Comparison of ENCODE assay signal across 24 cellular contexts in genomic region chr7:158404031-158404761, GRCh38.
DNase-seq lines count a peak whose midpoint lies in the region; ATAC-seq and TF ChIP-seq lines count a peak whose summit lies in the region.
"Had no signal": no experiment of that assay in that cellular context is flagged by ENCODE, and none has a peak within 500 bp of the region (broad histone marks: within the 10 kb centered on the region; RNA-seq: fewer than 3 reads in every experiment).

No MANE protein-coding gene starts in this region.

- TF ChIP-seq POLR2A in thyroid gland (IDR thresholded peaks at IDR 0.05) = no peak

- H3K9me3 ChIP-seq in thyroid gland = no peaks in the 10 kb centered on the region
- H3K9me3 ChIP-seq: HAP-1 had no signal

- H3K27me3 Mint-ChIP-seq in WTC11 (ENCODE audit: low read depth) (no peaks in the 10 kb centered on the region), progenitor cell of endocrine pancreas (peaks cover 5% of the 10 kb centered on the region)
- no peaks in the 10 kb centered on the region for H3K27me3 Mint-ChIP-seq in activated T-cell treated with anti-CD3 and anti-CD28 coated beads, Interleukin-2, amount 50 U/mL, for 72 hours (ENCODE audit: low read depth)

- no peak for ATAC-seq in WTC11
- ATAC-seq in HG02798 (IDR thresholded peaks at IDR 0.05; ENCODE audit: poor library complexity, unreplicated experiment) = no peak
- no peak for ATAC-seq in activated T-cell treated with anti-CD3 and anti-CD28 coated beads, Interleukin-2, amount 50 U/mL, for 72 hours (replicated peaks in 1 of 2)
- ATAC-seq: HepG2, K562 had no signal

- TF ChIP-seq CTCF in WTC11 (IDR thresholded peaks at IDR 0.05) = no peak
- TF ChIP-seq CTCF in progenitor cell of endocrine pancreas (IDR thresholded peaks at IDR 0.05; ENCODE audit: unreplicated experiment) = no peak
- TF ChIP-seq CTCF in thyroid gland (IDR thresholded peaks at IDR 0.05) = no peak

- POLR2A ChIA-PET in WTC11 (lab: Charles Lee) = interaction anchor here (0.6 kb wide), 1 partner anchor 40 kb away, joined by 3 read pairs; no protein-coding TSS in a partner anchor

- no peaks in the 10 kb centered on the region for H3K4me1 ChIP-seq in thyroid gland
- H3K4me1 ChIP-seq: HAP-1 had no signal

- CTCF ChIA-PET in WTC11 (lab: Charles Lee) = interaction anchor here (0.5 to 1.9 kb wide), 9 partner anchors 8 to 1066 kb away, joined by 3 to 14 read pairs (median 3); no protein-coding TSS in a partner anchor

- intact Hi-C loops in thyroid gland (cut with DNase I) = no loop called here

- H3K27ac Mint-ChIP-seq in WTC11 = peak overlapping the region; percentile 73; the same call in 1 of the 2 replicates
- H3K27ac Mint-ChIP-seq in progenitor cell of endocrine pancreas = peak overlapping the region; percentile 55
- H3K27ac Mint-ChIP-seq in activated T-cell treated with anti-CD3 and anti-CD28 coated beads, Interleukin-2, amount 50 U/mL, for 72 hours = no peak overlapping the region
- H3K27ac Mint-ChIP-seq: CD4-positive, alpha-beta T cell had no signal

- H3K9me3 Mint-ChIP-seq in WTC11 (peaks cover 7% of the 10 kb centered on the region; the same call in 1 of the 2 replicates), progenitor cell of endocrine pancreas (ENCODE audit: low read depth) (no peaks in the 10 kb centered on the region)
- no peaks in the 10 kb centered on the region for H3K9me3 Mint-ChIP-seq in activated T-cell treated with anti-CD3 and anti-CD28 coated beads, Interleukin-2, amount 50 U/mL, for 72 hours

- H3K27ac ChIP-seq in epithelial cell of prostate (peak overlapping the region; percentile 52), thyroid gland (no peak overlapping the region)
- H3K27ac ChIP-seq: BLaER1, HL-60, PC-9 had no signal

- H3K27me3 ChIP-seq in thyroid gland = no peaks in the 10 kb centered on the region
- H3K27me3 ChIP-seq: BLaER1 had no signal

- H3K4me3 ChIP-seq in thyroid gland (replicated peaks in 1 of 3) = no peak overlapping the region
- H3K4me3 ChIP-seq: BLaER1, HAP-1, K562, PC-9 had no signal

- H3K4me1 Mint-ChIP-seq in WTC11 = peaks cover 11% of the 10 kb centered on the region
- peaks cover 14% of the 10 kb centered on the region for H3K4me1 Mint-ChIP-seq in progenitor cell of endocrine pancreas (ENCODE audit: low read depth)
- no peaks in the 10 kb centered on the region for H3K4me1 Mint-ChIP-seq in activated T-cell treated with anti-CD3 and anti-CD28 coated beads, Interleukin-2, amount 50 U/mL, for 72 hours (ENCODE audit: low read depth)

- H3K36me3 ChIP-seq in thyroid gland = no peaks in the 10 kb centered on the region
- H3K36me3 ChIP-seq: BLaER1, HAP-1 had no signal

- 75 to 83% methylated on average over 17 to 23 of the region's 23 CpGs for WGBS in thyroid gland, 2 donors

- H3K4me3 Mint-ChIP-seq in WTC11 (no peak overlapping the region), progenitor cell of endocrine pancreas (ENCODE audit: low read depth) (no peak overlapping the region)
- H3K4me3 Mint-ChIP-seq in activated T-cell treated with anti-CD3 and anti-CD28 coated beads, Interleukin-2, amount 50 U/mL, for 72 hours = no peak overlapping the region
- H3K4me3 Mint-ChIP-seq: CD4-positive, alpha-beta T cell had no signal

- DNase-seq in NCI-H69 (lab: John Stamatoyannopoulos, UW) (peak; percentile 35), WTC11 (ENCODE audit: low spot score) (no peak), epithelial cell of prostate (ENCODE audit: low read depth, low spot score) (no peak), progenitor cell of endocrine pancreas (ENCODE audit: low spot score, unreplicated experiment) (no peak), thyroid gland (no peak)
- no peak for DNase-seq in activated T-cell treated with anti-CD3 and anti-CD28 coated beads, Interleukin-2, amount 50 U/mL, for 72 hours
- DNase-seq: CD4-positive, alpha-beta T cell; COR-L47; DMS79; MM.1S; NCI-H1048; NCI-H1417 treated with DMSO at 0.1 percent for 48 hours; NCI-H187; NCI-H446; NCI-H526 treated with DMSO at 0.1 percent for 48 hours; PC-9; RPMI8226; SIG-M5 had no signal

- H3K36me3 Mint-ChIP-seq in WTC11 (no peaks in the 10 kb centered on the region), progenitor cell of endocrine pancreas (ENCODE audit: insufficient read depth) (no peaks in the 10 kb centered on the region)
- no peaks in the 10 kb centered on the region for H3K36me3 Mint-ChIP-seq in activated T-cell treated with anti-CD3 and anti-CD28 coated beads, Interleukin-2, amount 50 U/mL, for 72 hours (ENCODE audit: insufficient read depth in 2 of 2)

TF ChIP-seq in WTC11, 78 proteins besides CTCF, POLR2A, EP300 and RAD21 (continues in another document):
- TF ChIP-seq STAT6 (CRISPR knock-in tag; conservative IDR thresholded peaks at IDR 0.05; ENCODE audit: low read depth) = no peak
- TF ChIP-seq, protein P1, sequence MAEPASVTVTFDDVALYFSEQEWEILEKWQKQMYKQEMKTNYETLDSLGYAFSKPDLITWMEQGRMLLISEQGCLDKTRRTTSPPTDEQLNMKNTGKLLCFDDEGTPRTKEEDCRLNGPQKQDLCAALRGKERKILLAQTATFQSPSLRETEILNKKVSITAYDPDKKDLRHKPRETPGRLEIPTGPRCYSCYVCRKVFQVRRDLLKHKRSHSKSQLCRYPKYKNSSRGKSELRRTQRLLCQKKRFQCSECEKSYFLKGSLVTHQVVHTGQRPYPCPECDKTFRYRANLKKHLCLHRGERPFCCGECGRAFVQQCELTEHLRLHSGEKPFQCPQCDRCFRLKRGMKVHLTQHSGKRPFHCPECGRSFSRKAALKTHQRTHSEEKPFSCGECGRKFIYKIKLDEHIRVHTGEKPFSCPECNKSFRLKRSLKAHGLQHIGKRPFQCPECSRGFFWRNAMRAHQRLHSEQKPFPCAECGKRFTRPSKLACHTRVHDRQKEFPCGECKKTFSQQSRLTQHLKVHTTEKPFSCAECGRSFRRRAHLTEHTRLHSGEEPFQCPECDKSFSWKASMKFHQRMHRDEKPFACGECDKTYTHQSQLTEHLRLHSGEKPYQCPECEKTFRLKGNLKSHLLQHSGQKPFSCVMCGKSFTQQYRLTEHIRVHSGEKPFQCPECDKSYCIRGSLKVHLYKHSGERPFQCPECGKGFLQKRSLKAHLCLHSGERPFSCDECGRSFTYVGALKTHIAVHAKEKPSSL (CRISPR knock-in tag; conservative IDR thresholded peaks at IDR 0.05) = no peak
- no peak for TF ChIP-seq IRF2 (CRISPR knock-in tag; IDR thresholded peaks at IDR 0.05; ENCODE audit: borderline replicate concordance, low read depth)
- no peak for TF ChIP-seq ZNF232 (CRISPR knock-in tag; IDR thresholded peaks at IDR 0.05)
- TF ChIP-seq E2F4 (CRISPR knock-in tag; IDR thresholded peaks at IDR 0.05; ENCODE audit: borderline replicate concordance, low read depth) = no peak
- no peak for TF ChIP-seq FOXP1 (CRISPR knock-in tag; IDR thresholded peaks at IDR 0.05; ENCODE audit: borderline replicate concordance)
- no peak for TF ChIP-seq MAX (CRISPR knock-in tag; IDR thresholded peaks at IDR 0.05)
- TF ChIP-seq CREB1 (CRISPR knock-in tag; IDR thresholded peaks at IDR 0.05) = no peak
- TF ChIP-seq, protein P2, sequence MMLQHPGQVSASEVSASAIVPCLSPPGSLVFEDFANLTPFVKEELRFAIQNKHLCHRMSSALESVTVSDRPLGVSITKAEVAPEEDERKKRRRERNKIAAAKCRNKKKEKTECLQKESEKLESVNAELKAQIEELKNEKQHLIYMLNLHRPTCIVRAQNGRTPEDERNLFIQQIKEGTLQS (CRISPR knock-in tag; conservative IDR thresholded peaks at IDR 0.05) = no peak
- TF ChIP-seq RORB (CRISPR knock-in tag; IDR thresholded peaks at IDR 0.05) = no peak
- TF ChIP-seq ZSCAN18 (CRISPR knock-in tag; IDR thresholded peaks at IDR 0.05) = no peak
